Comparison of ENCODE assay signal across 2 cellular contexts in the genomic region with DNA sequence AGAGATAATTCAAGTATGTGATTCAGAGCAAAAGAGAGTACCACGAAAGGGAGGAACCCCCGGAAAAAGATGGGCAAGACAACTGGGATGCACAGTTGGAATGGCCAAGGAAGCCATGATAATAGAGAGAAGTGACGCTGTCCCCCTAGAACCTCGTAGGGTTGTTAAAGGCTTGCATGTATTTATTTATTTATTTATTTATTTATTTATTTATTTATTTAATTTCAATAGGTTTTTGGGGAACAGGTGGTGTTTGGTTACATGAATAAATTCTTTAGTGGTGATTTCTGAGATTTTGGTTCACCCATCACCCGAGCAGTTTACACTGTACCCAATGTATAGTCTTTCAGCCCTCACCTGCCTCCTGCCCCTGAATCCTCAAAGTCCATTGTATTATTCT.
TF ChIP-seq lines count a peak whose summit lies in the region.

No MANE protein-coding gene starts in this region.

TF ChIP-seq in A549, 52 proteins besides CTCF, POLR2A, EP300 and RAD21 (continued from another document):
- TF ChIP-seq USF2 (IDR thresholded peaks at IDR 0.05) (no peak), RFX5 (IDR thresholded peaks at IDR 0.05) (no peak), BHLHE40 (IDR thresholded peaks at IDR 0.05; ENCODE audit: low read depth, low read length) (no peak), SMC3 (IDR thresholded peaks at IDR 0.05) (no peak), POLR2AphosphoS2 (conservative IDR thresholded peaks at IDR 0.05; ENCODE audit: low read length) (no peak), HOXB5 (CRISPR knock-in tag; IDR thresholded peaks at IDR 0.05) (no peak)

TF ChIP-seq in HEK293, 187 proteins besides CTCF, POLR2A, EP300 and RAD21 (continued from another document):
- TF ChIP-seq ZNF518A (tag by site-specific recombination; conservative IDR thresholded peaks at IDR 0.05; ENCODE audit: low read depth) = peak; percentile 67
- TF ChIP-seq ZNF394 (tag by site-specific recombination; IDR thresholded peaks at IDR 0.05; ENCODE audit: borderline replicate concordance) = peak; percentile 74; the same call in 1 of the 2 replicates
- peak; percentile 52 for TF ChIP-seq ZNF623 (tag by site-specific recombination; IDR thresholded peaks at IDR 0.05)
- TF ChIP-seq ZNF426 (tag by site-specific recombination; IDR thresholded peaks at IDR 0.05) = peak; percentile 50
- TF ChIP-seq MYNN (tag by site-specific recombination; IDR thresholded peaks at IDR 0.05; ENCODE audit: borderline replicate concordance) = no peak
